Comparison of ENCODE assay signal across 28 cellular contexts in genomic region chr12:55861396-55861795, GRCh38. TPM values are rescaled to one million over a fixed set of nuclear protein-coding genes. Genes with fewer than 3 reads are reported as not detected.
"Had no signal": no experiment of that assay in that cellular context is flagged by ENCODE, and none has a peak within 500 bp of the region (broad histone marks: within the 10 kb centered on the region; RNA-seq: fewer than 3 reads in every experiment).

No MANE protein-coding gene starts in this region.

- FAIRE-seq: colon, endometrium, endothelial cell of umbilical vein, frontal cortex had no signal

- DNase-seq: colonic mucosa; cortex of kidney; dermis blood vessel endothelial cell; dorsolateral prefrontal cortex; effector CD4-positive, alpha-beta T cell; effector CD8-positive, alpha-beta T cell; effector memory CD4-positive, alpha-beta T cell; effector memory CD8-positive, alpha-beta T cell; endodermal cell; erythroblast; esophagus squamous epithelium; foreskin fibroblast; foreskin keratinocyte; foreskin melanocyte; gastrocnemius medialis; glutamatergic neuron; head of caudate nucleus; heart left ventricle; heart right ventricle had no signal

- ATAC-seq: effector memory CD8-positive, alpha-beta T cell; esophagus mucosa; foreskin keratinocyte; gastrocnemius medialis; gastroesophageal sphincter; heart left ventricle; heart right ventricle had no signal

- H3K27me3 ChIP-seq: colonic mucosa, dorsolateral prefrontal cortex, esophagus muscularis mucosa, esophagus squamous epithelium, foreskin keratinocyte, gastrocnemius medialis, gastroesophageal sphincter, heart left ventricle, heart right ventricle had no signal

- H3K4me1 ChIP-seq: colonic mucosa, esophagus muscularis mucosa, esophagus squamous epithelium, foreskin keratinocyte, gastrocnemius medialis, gastroesophageal sphincter, heart left ventricle, heart right ventricle had no signal

- H3K9me3 ChIP-seq: colonic mucosa, gastrocnemius medialis had no signal

- H3K4me3 ChIP-seq: colonic mucosa, coronary artery, dorsolateral prefrontal cortex, esophagus muscularis mucosa, esophagus squamous epithelium, gastrocnemius medialis, gastroesophageal sphincter, heart left ventricle, heart right ventricle had no signal

- H3K36me3 ChIP-seq: colonic mucosa, esophagus muscularis mucosa, esophagus squamous epithelium, gastrocnemius medialis, gastroesophageal sphincter, heart left ventricle, heart right ventricle had no signal

- H3K27ac ChIP-seq: colonic mucosa, coronary artery, dorsolateral prefrontal cortex, epithelial cell of prostate, esophagus muscularis mucosa, esophagus squamous epithelium, foreskin keratinocyte, gastrocnemius medialis, gastroesophageal sphincter, heart left ventricle, heart right ventricle had no signal

RNA-seq across cellular contexts. Expression of gene MMP19, which starts 18.7 kb away (rescaled TPM):
- total RNA-seq: frontal cortex had no signal
